8 cellular contexts compared by ENCODE assay signal in genomic region chr9:84697494-84698114, GRCh38. TPM values are rescaled to one million over a fixed set of nuclear protein-coding genes. Genes with fewer than 3 reads are reported as not detected.
DNase-seq lines count a peak whose midpoint lies in the region; ATAC-seq and TF ChIP-seq lines count a peak whose summit lies in the region.

No MANE protein-coding gene starts in this region.

- H3K4me1 ChIP-seq in CD8-positive, alpha-beta memory T cell (ENCODE audit: insufficient read depth, low read length): no peaks in the 10 kb centered on the region

- CTCF ChIA-PET in CD8-positive, alpha-beta memory T cell (lab: Charles Lee): no interaction called here

- POLR2A ChIA-PET in CD8-positive, alpha-beta memory T cell (lab: Charles Lee): no interaction called here

- TF ChIP-seq CTCF in fibroblast of villous mesenchyme (IDR thresholded peaks at IDR 0.05; ENCODE audit: insufficient read depth, low read depth, low read length): peak; percentile 49
- no peak for TF ChIP-seq CTCF in omental fat pad (IDR thresholded peaks at IDR 0.05)

- H3K4me3 Mint-ChIP-seq in CD8-positive, alpha-beta memory T cell: no peak overlapping the region

- H3K27ac ChIP-seq in CD8-positive, alpha-beta memory T cell (ENCODE audit: low read depth, low read length): no peak overlapping the region

- no peak overlapping the region for H3K4me3 ChIP-seq in CD8-positive, alpha-beta memory T cell (ENCODE audit: low read length)
- H3K4me3 ChIP-seq in fibroblast of villous mesenchyme (ENCODE audit: low read depth, low read length): no peak overlapping the region

- no peaks in the 10 kb centered on the region for H3K36me3 ChIP-seq in CD8-positive, alpha-beta memory T cell (ENCODE audit: insufficient read depth, low read length)

- H3K4me1 Mint-ChIP-seq in CD8-positive, alpha-beta memory T cell: peaks cover 0 to 9% (median 0%) of the 10 kb centered on the region in 3 donors

- no peak overlapping the region for H3K27ac Mint-ChIP-seq in CD8-positive, alpha-beta memory T cell

- ATAC-seq in GM21367 (IDR thresholded peaks at IDR 0.05; ENCODE audit: unreplicated experiment) (peak; percentile 32), omental fat pad (ENCODE audit: low FRiP score) (no peak)

- no peaks in the 10 kb centered on the region for H3K9me3 ChIP-seq in CD8-positive, alpha-beta memory T cell (ENCODE audit: low read length)

- H3K27me3 Mint-ChIP-seq in CD8-positive, alpha-beta memory T cell: peaks cover 0 to 6% of the 10 kb centered on the region in 2 donors

- H3K9me3 Mint-ChIP-seq in CD8-positive, alpha-beta memory T cell: no peaks in the 10 kb centered on the region

- no peaks in the 10 kb centered on the region for H3K36me3 Mint-ChIP-seq in CD8-positive, alpha-beta memory T cell

- DNase-seq in CD8-positive, alpha-beta memory T cell: peak in 3 of 5 donors; percentile 10 to 34 (median 22)
- DNase-seq in NCI-H1930 (lab: John Stamatoyannopoulos, UW) (peak; percentile 43 to 64), activated T-cell treated with anti-CD3 and anti-CD28 coated beads for 48 hours (ENCODE audit: low read depth) (peak; percentile 36), fibroblast of villous mesenchyme (ENCODE audit: low read depth) (peak; percentile 17), omental fat pad (ENCODE audit: low spot score) (peak; percentile 31), NCI-H187 treated with DMSO at 0.1 percent for 48 hours (lab: John Stamatoyannopoulos, UW) (no peak), NCI-H2171 treated with DMSO at 0.1 percent for 48 hours (lab: John Stamatoyannopoulos, UW) (no peak)

- H3K27me3 ChIP-seq in CD8-positive, alpha-beta memory T cell (ENCODE audit: insufficient read depth, low read length, poor library complexity, severe bottlenecking): no peaks in the 10 kb centered on the region

RNA-seq across cellular contexts. Expression of gene NTRK2, which starts 28.1 kb away (rescaled TPM):
- total RNA-seq in CD8-positive, alpha-beta memory T cell: under 1 TPM; 0.26 to 0.38 TPM
- polyA plus RNA-seq in CD8-positive, alpha-beta memory T cell: not detected
- total RNA-seq in fibroblast of villous mesenchyme (not detected in 2 replicates), omental fat pad (10 to 100 TPM; 13.9 to 20.2 (median 16.1) TPM)

Comparison
In these comparisons a context has a peak if more than half of its experiments do, and no peak if none do; other contexts are left out.
1. DNase-seq: peak in CD8-positive, alpha-beta memory T cell (3 of 5), NCI-H1930 (2 of 2), activated T-cell treated with anti-CD3 and anti-CD28 coated beads for 48 hours (single experiment), fibroblast of villous mesenchyme (single experiment) and omental fat pad (single experiment); none in NCI-H187 treated with DMSO at 0.1 percent for 48 hours (single experiment) and NCI-H2171 treated with DMSO at 0.1 percent for 48 hours (single experiment).
2. RNA of gene NTRK2, which starts 28.1 kb away (total RNA-seq): 13.9 to 20.2 TPM in omental fat pad; 0.26 to 0.38 TPM in CD8-positive, alpha-beta memory T cell and not detected in fibroblast of villous mesenchyme; every median in the first group is over 10 times any median in the second.